ENCODE assay signal across 8 cellular contexts in genomic region chr15:76973362-76973743, GRCh38. TPM values are rescaled to one million over a fixed set of nuclear protein-coding genes. Genes with fewer than 3 reads are reported as not detected.
DNase-seq lines count a peak whose midpoint lies in the region; ATAC-seq and TF ChIP-seq lines count a peak whose summit lies in the region.

No MANE protein-coding gene starts in this region.

- peaks cover 2% of the 10 kb centered on the region for H3K36me3 Mint-ChIP-seq in chondrocyte (ENCODE audit: low read depth)
- H3K36me3 Mint-ChIP-seq in type B pancreatic cell: no peaks in the 10 kb centered on the region

- no peak overlapping the region for H3K9ac ChIP-seq in mesendoderm (ENCODE audit: low read length)

- H2BK120ac ChIP-seq in mesendoderm (ENCODE audit: low read depth, low read length): no peak overlapping the region

- ATAC-seq in HG03175 (IDR thresholded peaks at IDR 0.05; ENCODE audit: unreplicated experiment): no peak

- H2BK5ac ChIP-seq in mesendoderm (ENCODE audit: low read length): no peak overlapping the region

- no peaks in the 10 kb centered on the region for H3K79me1 ChIP-seq in mesendoderm (ENCODE audit: low read length)

- H3K27ac Mint-ChIP-seq in chondrocyte (ENCODE audit: unreplicated experiment) (no peak overlapping the region), type B pancreatic cell (no peak overlapping the region)

- H3K27me3 Mint-ChIP-seq in chondrocyte (ENCODE audit: low read depth): peaks cover 12% of the 10 kb centered on the region
- H3K27me3 Mint-ChIP-seq in type B pancreatic cell: peaks cover 13% of the 10 kb centered on the region

- H3K4me3 Mint-ChIP-seq in chondrocyte (ENCODE audit: unreplicated experiment) (no peak overlapping the region), type B pancreatic cell (no peak overlapping the region)

- H3K18ac ChIP-seq in mesendoderm (ENCODE audit: low read length): peak overlapping the region; percentile 40

- H3K4ac ChIP-seq in mesendoderm (ENCODE audit: low read depth, low read length): peak overlapping the region; percentile 74

- no peak overlapping the region for H3K4me2 ChIP-seq in mesendoderm (ENCODE audit: low read length)

- H4K8ac ChIP-seq in mesendoderm (ENCODE audit: low read depth, low read length): no peak overlapping the region

- no peak overlapping the region for H4K5ac ChIP-seq in mesendoderm (ENCODE audit: low read length)

- peak; percentile 50 for TF ChIP-seq CTCF in AG10803 (conservative IDR thresholded peaks at IDR 0.05; ENCODE audit: low read length)
- peak; percentile 42; the same call in 1 of the 2 replicates for TF ChIP-seq CTCF in WI38 (IDR thresholded peaks at IDR 0.05; ENCODE audit: low read depth, low read length)
- TF ChIP-seq CTCF in chondrocyte (IDR thresholded peaks at IDR 0.05): peak; percentile 73
- peak; percentile 68 for TF ChIP-seq CTCF in type B pancreatic cell (conservative IDR thresholded peaks at IDR 0.05)

- no peak overlapping the region for H3K27ac ChIP-seq in mesendoderm (ENCODE audit: low read depth, low read length)

- no peaks in the 10 kb centered on the region for H3K36me3 ChIP-seq in mesendoderm (ENCODE audit: control insufficient read depth, insufficient read depth, low read length)

- no peaks in the 10 kb centered on the region for H3K79me2 ChIP-seq in mesendoderm (ENCODE audit: control insufficient read depth, insufficient read depth, low read length)

- no peak overlapping the region for H3K23ac ChIP-seq in mesendoderm (ENCODE audit: low read length)

- DNase-seq in AG10803 (ENCODE audit: low read depth): peak; percentile 30
- DNase-seq in HT-29 (ENCODE audit: low spot score): peak; percentile 20
- no peak for DNase-seq in chondrocyte (ENCODE audit: low spot score)
- peak; percentile 93 for DNase-seq in mesendoderm
- no peak for DNase-seq in type B pancreatic cell (ENCODE audit: extremely low spot score, unreplicated experiment)
- DNase-seq in NCI-H187 (lab: John Stamatoyannopoulos, UW): no peak

- H3K56ac ChIP-seq in mesendoderm (ENCODE audit: low read length): no peak overlapping the region

- no peaks in the 10 kb centered on the region for H3K27me3 ChIP-seq in mesendoderm (ENCODE audit: insufficient read depth, low read length, poor library complexity)

- H3K9me3 Mint-ChIP-seq in chondrocyte (ENCODE audit: low read depth): peaks cover 5% of the 10 kb centered on the region
- H3K9me3 Mint-ChIP-seq in type B pancreatic cell: peaks cover 4% of the 10 kb centered on the region

- H3K4me3 ChIP-seq in AG10803 (ENCODE audit: low read length) (no peak overlapping the region), WI38 (ENCODE audit: low read depth, low read length) (no peak overlapping the region), mesendoderm (ENCODE audit: low read length) (no peak overlapping the region)

- H2BK15ac ChIP-seq in mesendoderm (replicated peaks; ENCODE audit: low read depth): no peak overlapping the region

- peaks cover 9% of the 10 kb centered on the region for H3K4me1 Mint-ChIP-seq in chondrocyte (ENCODE audit: low read depth)
- no peaks in the 10 kb centered on the region for H3K4me1 Mint-ChIP-seq in type B pancreatic cell (ENCODE audit: unreplicated experiment)

- no peak overlapping the region for H2AK5ac ChIP-seq in mesendoderm (ENCODE audit: low read length)

- peaks cover 3% of the 10 kb centered on the region for H3K4me1 ChIP-seq in mesendoderm (ENCODE audit: control insufficient read depth, low read depth, low read length)

- WGBS in mesendoderm (ENCODE audit: extremely low coverage, insufficient coverage, low lambda C conversion rate): no CpG with 5 or more reads among the region's 4 CpGs

RNA-seq across cellular contexts. Expression of gene PSTPIP1, which starts 21.6 kb away (rescaled TPM):
- 0.76 TPM in 1 of 2 replicates, not detected in the other for total RNA-seq in HT-29 (2014; rRNA removed; shearing (Covaris generic))
- total RNA-seq in chondrocyte (not detected in 3 replicates), type B pancreatic cell (ENCODE audit: low replicate concordance) (0.77 TPM in 1 of 2 replicates, not detected in the other)
- 0.14 TPM for polyA plus RNA-seq in mesendoderm (2013, experiment 1 of 2)
- polyA plus RNA-seq in mesendoderm (2013, experiment 2 of 2): 0.38 TPM

RNA-seq across cellular contexts. Expression of gene RCN2, which starts 41.8 kb away (rescaled TPM):
- 50.5 and 56.7 TPM in 2 replicates for total RNA-seq in HT-29 (2014; rRNA removed; shearing (Covaris generic))
- total RNA-seq in chondrocyte (70.4 to 99.2 TPM (median 72.1 TPM) in 3 replicates), type B pancreatic cell (ENCODE audit: low replicate concordance) (54.6 and 109 TPM in 2 replicates)
- polyA plus RNA-seq in mesendoderm (2013, experiment 1 of 2): 122 TPM
- 122 TPM for polyA plus RNA-seq in mesendoderm (2013, experiment 2 of 2)

Comparison
In these comparisons a context has a peak if more than half of its experiments do, and no peak if none do; other contexts are left out.
1. DNase-seq: peak in AG10803 (single experiment), HT-29 (single experiment) and mesendoderm (single experiment); none in chondrocyte (single experiment), type B pancreatic cell (single experiment) and NCI-H187 (0 of 2).
2. Peak in every context shown above with its lines, with median percentiles within 50 percentile points of each other: CTCF ChIP-seq.